ENCODE assay signal across 1 cellular context in genomic region chr3:172143739-172144497, GRCh38.
A peak's percentile ranks its signal among the peaks of the same experiment; 100 is the strongest.
TF ChIP-seq lines count a peak whose summit lies in the region.

No MANE protein-coding gene starts in this region.

TF ChIP-seq in HEK293, 187 proteins besides CTCF, POLR2A, EP300 and RAD21 (continued from another document and continues in another):
- TF ChIP-seq, protein P1, sequence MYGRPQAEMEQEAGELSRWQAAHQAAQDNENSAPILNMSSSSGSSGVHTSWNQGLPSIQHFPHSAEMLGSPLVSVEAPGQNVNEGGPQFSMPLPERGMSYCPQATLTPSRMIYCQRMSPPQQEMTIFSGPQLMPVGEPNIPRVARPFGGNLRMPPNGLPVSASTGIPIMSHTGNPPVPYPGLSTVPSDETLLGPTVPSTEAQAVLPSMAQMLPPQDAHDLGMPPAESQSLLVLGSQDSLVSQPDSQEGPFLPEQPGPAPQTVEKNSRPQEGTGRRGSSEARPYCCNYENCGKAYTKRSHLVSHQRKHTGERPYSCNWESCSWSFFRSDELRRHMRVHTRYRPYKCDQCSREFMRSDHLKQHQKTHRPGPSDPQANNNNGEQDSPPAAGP (tag by site-specific recombination; IDR thresholded peaks at IDR 0.05) = no peak
- TF ChIP-seq ZNF560 (tag by site-specific recombination; IDR thresholded peaks at IDR 0.05; ENCODE audit: borderline replicate concordance) = no peak; the same call in none of the 2 replicates
- TF ChIP-seq, protein P2, sequence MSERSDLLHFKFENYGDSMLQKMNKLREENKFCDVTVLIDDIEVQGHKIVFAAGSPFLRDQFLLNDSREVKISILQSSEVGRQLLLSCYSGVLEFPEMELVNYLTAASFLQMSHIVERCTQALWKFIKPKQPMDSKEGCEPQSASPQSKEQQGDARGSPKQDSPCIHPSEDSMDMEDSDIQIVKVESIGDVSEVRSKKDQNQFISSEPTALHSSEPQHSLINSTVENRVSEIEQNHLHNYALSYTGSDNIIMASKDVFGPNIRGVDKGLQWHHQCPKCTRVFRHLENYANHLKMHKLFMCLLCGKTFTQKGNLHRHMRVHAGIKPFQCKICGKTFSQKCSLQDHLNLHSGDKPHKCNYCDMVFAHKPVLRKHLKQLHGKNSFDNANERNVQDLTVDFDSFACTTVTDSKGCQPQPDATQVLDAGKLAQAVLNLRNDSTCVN (tag by site-specific recombination; optimal IDR thresholded peaks at IDR 0.05) = no peak
- TF ChIP-seq ZNF433 (tag by site-specific recombination; IDR thresholded peaks at IDR 0.05; ENCODE audit: low read depth) = peak; percentile 94
- TF ChIP-seq ZBTB20 (tag by site-specific recombination; IDR thresholded peaks at IDR 0.05) = no peak
- TF ChIP-seq ZFP37 (tag by site-specific recombination; IDR thresholded peaks at IDR 0.05) = peak; percentile 88
- no peak for TF ChIP-seq ZNF335 (tag by site-specific recombination; conservative IDR thresholded peaks at IDR 0.05)
- TF ChIP-seq ZNF341 (tag by site-specific recombination; IDR thresholded peaks at IDR 0.05; ENCODE audit: low read depth) = peak; percentile 36; the same call in 1 of the 2 replicates
- TF ChIP-seq ZNF639 (tag by site-specific recombination; IDR thresholded peaks at IDR 0.05) = 0 out of 2 replicates have a peak, but pooled peaks have one; percentile 45
- TF ChIP-seq OVOL3 (tag by site-specific recombination; IDR thresholded peaks at IDR 0.05) = 0 out of 2 replicates have a peak, but pooled peaks have one; percentile 50
- TF ChIP-seq ZNF311 (tag by site-specific recombination; IDR thresholded peaks at IDR 0.05; ENCODE audit: borderline replicate concordance) = no peak
- TF ChIP-seq OSR2 (tag by site-specific recombination; IDR thresholded peaks at IDR 0.05) = no peak
- TF ChIP-seq MEIS1 (CRISPR knock-in tag; IDR thresholded peaks at IDR 0.05; ENCODE audit: borderline replicate concordance) = no peak
- TF ChIP-seq AEBP2 (tag by site-specific recombination; IDR thresholded peaks at IDR 0.05; ENCODE audit: borderline replicate concordance) = peak; percentile 91; the same call in 1 of the 2 replicates
- 0 out of 2 replicates have a peak, but pooled peaks have one; percentile 20 for TF ChIP-seq PRDM4 (tag by site-specific recombination; IDR thresholded peaks at IDR 0.05)
- no peak for TF ChIP-seq SP2 (tag by site-specific recombination; IDR thresholded peaks at IDR 0.05)
- TF ChIP-seq ZNF404 (tag by site-specific recombination; IDR thresholded peaks at IDR 0.05) = 0 out of 2 replicates have a peak, but pooled peaks have one; percentile 39
- no peak for TF ChIP-seq SETDB1 (IDR thresholded peaks at IDR 0.05; ENCODE audit: insufficient read length, low read length)
- no peak for TF ChIP-seq YY2 (tag by site-specific recombination; IDR thresholded peaks at IDR 0.05)
- peak; percentile 79 for TF ChIP-seq ZXDB (tag by site-specific recombination; IDR thresholded peaks at IDR 0.05)
- TF ChIP-seq BCL11B (tag by site-specific recombination; IDR thresholded peaks at IDR 0.05; ENCODE audit: low read depth) = no peak
- peak; percentile 88; the same call in 1 of the 2 replicates for TF ChIP-seq ZNF202 (tag by site-specific recombination; IDR thresholded peaks at IDR 0.05; ENCODE audit: borderline replicate concordance)
- peak; percentile 88 for TF ChIP-seq ZBTB8A (tag by site-specific recombination; IDR thresholded peaks at IDR 0.05)
- TF ChIP-seq ZNF623 (tag by site-specific recombination; IDR thresholded peaks at IDR 0.05) = peak; percentile 77
- TF ChIP-seq ZBTB21 (tag by site-specific recombination; IDR thresholded peaks at IDR 0.05) = peak; percentile 47; the same call in 1 of the 2 replicates
- TF ChIP-seq ZNF777 (tag by site-specific recombination; IDR thresholded peaks at IDR 0.05; ENCODE audit: borderline replicate concordance) = no peak
- no peak for TF ChIP-seq PATZ1 (tag by site-specific recombination; IDR thresholded peaks at IDR 0.05)
- TF ChIP-seq ZFHX2 (tag by site-specific recombination; conservative IDR thresholded peaks at IDR 0.05) = no peak
- TF ChIP-seq ZNF19 (tag by site-specific recombination; IDR thresholded peaks at IDR 0.05; ENCODE audit: low read depth) = 0 out of 2 replicates have a peak, but pooled peaks have one; percentile 23
- TF ChIP-seq ZBTB17 (tag by site-specific recombination; IDR thresholded peaks at IDR 0.05) = 0 out of 2 replicates have a peak, but pooled peaks have one; percentile 13
- TF ChIP-seq, protein P3, sequence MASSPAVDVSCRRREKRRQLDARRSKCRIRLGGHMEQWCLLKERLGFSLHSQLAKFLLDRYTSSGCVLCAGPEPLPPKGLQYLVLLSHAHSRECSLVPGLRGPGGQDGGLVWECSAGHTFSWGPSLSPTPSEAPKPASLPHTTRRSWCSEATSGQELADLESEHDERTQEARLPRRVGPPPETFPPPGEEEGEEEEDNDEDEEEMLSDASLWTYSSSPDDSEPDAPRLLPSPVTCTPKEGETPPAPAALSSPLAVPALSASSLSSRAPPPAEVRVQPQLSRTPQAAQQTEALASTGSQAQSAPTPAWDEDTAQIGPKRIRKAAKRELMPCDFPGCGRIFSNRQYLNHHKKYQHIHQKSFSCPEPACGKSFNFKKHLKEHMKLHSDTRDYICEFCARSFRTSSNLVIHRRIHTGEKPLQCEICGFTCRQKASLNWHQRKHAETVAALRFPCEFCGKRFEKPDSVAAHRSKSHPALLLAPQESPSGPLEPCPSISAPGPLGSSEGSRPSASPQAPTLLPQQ (tag by site-specific recombination; IDR thresholded peaks at IDR 0.05) = no peak
- TF ChIP-seq ZNF426 (tag by site-specific recombination; IDR thresholded peaks at IDR 0.05) = peak; percentile 97
- peak; percentile 21; the same call in 1 of the 2 replicates for TF ChIP-seq ZNF146 (tag by site-specific recombination; IDR thresholded peaks at IDR 0.05)
- no peak for TF ChIP-seq ZNF473 (tag by site-specific recombination; IDR thresholded peaks at IDR 0.05)
- no peak for TF ChIP-seq ZIC2 (tag by site-specific recombination; IDR thresholded peaks at IDR 0.05)
- no peak for TF ChIP-seq ZNF114 (tag by site-specific recombination; IDR thresholded peaks at IDR 0.05)
- peak; percentile 96 for TF ChIP-seq ZNF394 (tag by site-specific recombination; IDR thresholded peaks at IDR 0.05; ENCODE audit: borderline replicate concordance)
- TF ChIP-seq ZNF423 (tag by site-specific recombination; IDR thresholded peaks at IDR 0.05) = no peak
- no peak for TF ChIP-seq ZNF132 (tag by site-specific recombination; IDR thresholded peaks at IDR 0.05; ENCODE audit: borderline replicate concordance)
- TF ChIP-seq ZNF121 (tag by site-specific recombination; IDR thresholded peaks at IDR 0.05) = peak; percentile 72; the same call in 1 of the 2 replicates
- no peak for TF ChIP-seq ZNF600 (tag by site-specific recombination; IDR thresholded peaks at IDR 0.05)
- no peak for TF ChIP-seq ZNF792 (tag by site-specific recombination; IDR thresholded peaks at IDR 0.05)
- TF ChIP-seq ZNF701 (tag by site-specific recombination; IDR thresholded peaks at IDR 0.05) = no peak
- TF ChIP-seq ZEB2 (tag by site-specific recombination; IDR thresholded peaks at IDR 0.05) = no peak
- TF ChIP-seq SCRT1 (tag by site-specific recombination; IDR thresholded peaks at IDR 0.05; ENCODE audit: borderline replicate concordance) = no peak
- TF ChIP-seq GLI2 (tag by site-specific recombination; IDR thresholded peaks at IDR 0.05; ENCODE audit: borderline replicate concordance, low read depth) = peak; percentile 85; the same call in 1 of the 2 replicates
- TF ChIP-seq ZNF48 (tag by site-specific recombination; IDR thresholded peaks at IDR 0.05) = no peak
- TF ChIP-seq, protein P4, sequence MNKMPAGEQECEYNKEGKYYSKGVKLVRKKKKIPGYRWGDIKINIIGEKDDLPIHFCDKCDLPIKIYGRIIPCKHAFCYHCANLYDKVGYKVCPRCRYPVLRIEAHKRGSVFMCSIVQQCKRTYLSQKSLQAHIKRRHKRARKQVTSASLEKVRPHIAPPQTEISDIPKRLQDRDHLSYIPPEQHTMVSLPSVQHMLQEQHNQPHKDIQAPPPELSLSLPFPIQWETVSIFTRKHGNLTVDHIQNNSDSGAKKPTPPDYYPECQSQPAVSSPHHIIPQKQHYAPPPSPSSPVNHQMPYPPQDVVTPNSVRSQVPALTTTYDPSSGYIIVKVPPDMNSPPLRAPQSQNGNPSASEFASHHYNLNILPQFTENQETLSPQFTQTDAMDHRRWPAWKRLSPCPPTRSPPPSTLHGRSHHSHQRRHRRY (tag by site-specific recombination; IDR thresholded peaks at IDR 0.05) = no peak
- TF ChIP-seq ZNF658 (tag by site-specific recombination; IDR thresholded peaks at IDR 0.05) = no peak
- TF ChIP-seq ZNF549 (tag by site-specific recombination; IDR thresholded peaks at IDR 0.05) = no peak
- TF ChIP-seq ZNF624 (tag by site-specific recombination; IDR thresholded peaks at IDR 0.05) = no peak
- no peak for TF ChIP-seq ZNF37A (tag by site-specific recombination; IDR thresholded peaks at IDR 0.05)
- TF ChIP-seq ZNF391 (tag by site-specific recombination; IDR thresholded peaks at IDR 0.05; ENCODE audit: borderline replicate concordance, low read depth) = no peak
- TF ChIP-seq ZNF157 (tag by site-specific recombination; IDR thresholded peaks at IDR 0.05) = no peak
- TF ChIP-seq ZNF510 (tag by site-specific recombination; IDR thresholded peaks at IDR 0.05; ENCODE audit: insufficient replicate concordance) = peak; percentile 83
- no peak; the same call in 1 of the 2 replicates for TF ChIP-seq ZNF555 (tag by site-specific recombination; conservative IDR thresholded peaks at IDR 0.05)
- no peak for TF ChIP-seq MYNN (tag by site-specific recombination; IDR thresholded peaks at IDR 0.05; ENCODE audit: borderline replicate concordance)
- TF ChIP-seq ZNF530 (tag by site-specific recombination; IDR thresholded peaks at IDR 0.05; ENCODE audit: low read depth) = 0 out of 2 replicates have a peak, but pooled peaks have one; percentile 72
- TF ChIP-seq ZNF239 (tag by site-specific recombination; IDR thresholded peaks at IDR 0.05) = no peak
- TF ChIP-seq SALL2 (tag by site-specific recombination; IDR thresholded peaks at IDR 0.05; ENCODE audit: borderline replicate concordance) = no peak
- TF ChIP-seq ZNF175 (tag by site-specific recombination; IDR thresholded peaks at IDR 0.05) = no peak
- TF ChIP-seq SCRT2 (tag by site-specific recombination; IDR thresholded peaks at IDR 0.05) = 0 out of 2 replicates have a peak, but pooled peaks have one; percentile 13
- TF ChIP-seq ZBTB48 (tag by site-specific recombination; IDR thresholded peaks at IDR 0.05) = no peak
- TF ChIP-seq HOXD13 (CRISPR knock-in tag; IDR thresholded peaks at IDR 0.05; ENCODE audit: borderline replicate concordance) = no peak
- TF ChIP-seq ZNF664 (tag by site-specific recombination; IDR thresholded peaks at IDR 0.05) = peak; percentile 76
